ENCODE assay signal across 17 cellular contexts in the genomic region with DNA sequence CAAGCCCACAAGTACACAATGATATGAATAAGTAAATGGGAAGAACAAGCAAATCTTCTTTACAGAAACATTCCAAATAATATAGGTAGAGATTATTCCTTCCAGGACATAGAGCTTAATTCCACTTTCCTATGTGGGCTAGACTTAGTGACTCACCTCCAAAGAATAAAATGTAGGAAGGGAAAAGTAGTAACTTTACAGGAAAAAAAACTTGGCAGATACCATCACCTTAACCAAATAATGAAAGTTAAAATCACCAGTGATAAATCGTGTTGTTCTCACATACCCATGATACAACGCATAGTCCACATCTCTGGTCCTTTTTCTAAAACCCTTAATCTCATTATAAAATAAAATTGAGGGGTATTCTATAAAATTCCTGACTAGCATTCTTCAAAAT.
DNase-seq lines count a peak whose midpoint lies in the region; ATAC-seq, FAIRE-seq and TF ChIP-seq lines count a peak whose summit lies in the region.
"Had no signal": no experiment of that assay in that cellular context is flagged by ENCODE, and none has a peak within 500 bp of the region (broad histone marks: within the 10 kb centered on the region; RNA-seq: fewer than 3 reads in every experiment).

No MANE protein-coding gene starts in this region.

- no peak overlapping the region for H3K4me3 Mint-ChIP-seq in glutamatergic neuron (ENCODE audit: unreplicated experiment)
- H3K4me3 Mint-ChIP-seq: CD14-positive monocyte; CD4-positive, alpha-beta memory T cell; HFFc6 had no signal

- H3K4me3 ChIP-seq in astrocyte of the spinal cord (ENCODE audit: low read depth, low read length): no peak overlapping the region
- H3K4me3 ChIP-seq: BLaER1 had no signal

- ATAC-seq in SK-N-SH treated with all-trans-retinoic acid at 6 μM for 48 hours: peak; percentile 32; the same call in 2 of the 3 replicates
- ATAC-seq: HCT116 had no signal

- H3K36me3 Mint-ChIP-seq in glutamatergic neuron (ENCODE audit: unreplicated experiment): no peaks in the 10 kb centered on the region
- H3K36me3 Mint-ChIP-seq: CD14-positive monocyte; CD4-positive, alpha-beta memory T cell had no signal

- FAIRE-seq in D721Med (lab: Jason Lieb, UNC): peak; percentile 44
- no peak for FAIRE-seq in GM12891 (lab: Jason Lieb, UNC)
- FAIRE-seq: G401.6 had no signal

- peaks cover 1% of the 10 kb centered on the region for H3K9me3 Mint-ChIP-seq in glutamatergic neuron (ENCODE audit: unreplicated experiment)

- peaks cover 3% of the 10 kb centered on the region for H3K27me3 Mint-ChIP-seq in glutamatergic neuron (ENCODE audit: unreplicated experiment)
- H3K27me3 Mint-ChIP-seq: CD4-positive, alpha-beta memory T cell had no signal

- TF ChIP-seq CTCF in D721Med (IDR thresholded peaks at IDR 0.05; ENCODE audit: insufficient read depth, missing control alignments): no peak
- TF ChIP-seq CTCF in astrocyte of the spinal cord (IDR thresholded peaks at IDR 0.05; ENCODE audit: low read depth, low read length): no peak
- no peak for TF ChIP-seq CTCF in glutamatergic neuron (IDR thresholded peaks at IDR 0.05; ENCODE audit: partially characterized antibody, unreplicated experiment)

- peaks cover 4% of the 10 kb centered on the region for H3K4me1 Mint-ChIP-seq in glutamatergic neuron (ENCODE audit: low read depth, unreplicated experiment)
- H3K4me1 Mint-ChIP-seq: CD14-positive monocyte; CD4-positive, alpha-beta memory T cell had no signal

- no peak overlapping the region for H3K27ac Mint-ChIP-seq in glutamatergic neuron (ENCODE audit: unreplicated experiment)
- H3K27ac Mint-ChIP-seq: CD14-positive monocyte; CD4-positive, alpha-beta memory T cell; HFFc6 had no signal

- in situ Hi-C loops in astrocyte of the spinal cord (cut with HindIII; ENCODE audit: low sequenced_read_pairs): no loop called here

- no peak for DNase-seq in D721Med (ENCODE audit: insufficient read length, low spot score)
- DNase-seq in HT1080 (ENCODE audit: low read depth): peak; percentile 52
- peak; percentile 32 for DNase-seq in astrocyte of the spinal cord (ENCODE audit: low read depth, low spot score)
- DNase-seq in dedifferentiated amniotic fluid mesenchymal stem cell (ENCODE audit: extremely low spot score): no peak
- DNase-seq in glutamatergic neuron: no peak
- DNase-seq in GM12891 (ENCODE audit: insufficient read length, low spot score): no peak
- DNase-seq: 8988T; CD4-positive, alpha-beta memory T cell; DMS79 treated with DMSO at 0.1 percent for 48 hours; GOT3; H7; HFFc6 had no signal

- no peak for TF ChIP-seq POLR2A in GM12891 (IDR thresholded peaks at IDR 0.05; ENCODE audit: low read depth, low read length)

TF ChIP-seq in SK-N-SH treated with all-trans-retinoic acid at 6 μM for 48 hours, 23 proteins besides CTCF, POLR2A, EP300 and RAD21:
- TF ChIP-seq, protein P1, sequence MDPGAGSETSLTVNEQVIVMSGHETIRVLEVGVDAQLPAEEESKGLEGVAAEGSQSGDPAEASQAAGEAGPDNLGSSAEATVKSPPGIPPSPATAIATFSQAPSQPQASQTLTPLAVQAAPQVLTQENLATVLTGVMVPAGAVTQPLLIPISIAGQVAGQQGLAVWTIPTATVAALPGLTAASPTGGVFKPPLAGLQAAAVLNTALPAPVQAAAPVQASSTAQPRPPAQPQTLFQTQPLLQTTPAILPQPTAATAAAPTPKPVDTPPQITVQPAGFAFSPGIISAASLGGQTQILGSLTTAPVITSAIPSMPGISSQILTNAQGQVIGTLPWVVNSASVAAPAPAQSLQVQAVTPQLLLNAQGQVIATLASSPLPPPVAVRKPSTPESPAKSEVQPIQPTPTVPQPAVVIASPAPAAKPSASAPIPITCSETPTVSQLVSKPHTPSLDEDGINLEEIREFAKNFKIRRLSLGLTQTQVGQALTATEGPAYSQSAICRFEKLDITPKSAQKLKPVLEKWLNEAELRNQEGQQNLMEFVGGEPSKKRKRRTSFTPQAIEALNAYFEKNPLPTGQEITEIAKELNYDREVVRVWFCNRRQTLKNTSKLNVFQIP (CRISPR knock-in tag; IDR thresholded peaks at IDR 0.05; ENCODE audit: borderline replicate concordance, low read depth): peak; percentile 54; the same call in 1 of the 2 replicates
- TF ChIP-seq, protein P2, sequence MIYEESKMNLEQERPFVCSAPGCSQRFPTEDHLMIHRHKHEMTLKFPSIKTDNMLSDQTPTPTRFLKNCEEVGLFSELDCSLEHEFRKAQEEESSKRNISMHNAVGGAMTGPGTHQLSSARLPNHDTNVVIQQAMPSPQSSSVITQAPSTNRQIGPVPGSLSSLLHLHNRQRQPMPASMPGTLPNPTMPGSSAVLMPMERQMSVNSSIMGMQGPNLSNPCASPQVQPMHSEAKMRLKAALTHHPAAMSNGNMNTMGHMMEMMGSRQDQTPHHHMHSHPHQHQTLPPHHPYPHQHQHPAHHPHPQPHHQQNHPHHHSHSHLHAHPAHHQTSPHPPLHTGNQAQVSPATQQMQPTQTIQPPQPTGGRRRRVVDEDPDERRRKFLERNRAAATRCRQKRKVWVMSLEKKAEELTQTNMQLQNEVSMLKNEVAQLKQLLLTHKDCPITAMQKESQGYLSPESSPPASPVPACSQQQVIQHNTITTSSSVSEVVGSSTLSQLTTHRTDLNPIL (CRISPR knock-in tag; IDR thresholded peaks at IDR 0.05; ENCODE audit: low read depth): no peak
TF ChIP-seq in SK-N-SH treated with all-trans-retinoic acid at 6 μM for 48 hours: peak in this region for 1.

TF ChIP-seq in GM12891, 5 proteins besides CTCF, POLR2A, EP300 and RAD21:
- TF ChIP-seq PAX5 (IDR thresholded peaks at IDR 0.05; ENCODE audit: insufficient read depth, low read length, severe bottlenecking): no peak
- no peak for TF ChIP-seq POU2F2 (IDR thresholded peaks at IDR 0.05; ENCODE audit: low read depth, low read length)
- TF ChIP-seq POLR2AphosphoS5 (IDR thresholded peaks at IDR 0.05; ENCODE audit: low read depth, low read length): no peak
- no peak for TF ChIP-seq SPI1 (IDR thresholded peaks at IDR 0.05; ENCODE audit: low read depth, low read length)
- TF ChIP-seq TAF1 (IDR thresholded peaks at IDR 0.05; ENCODE audit: low read depth, low read length): no peak

Comparison
In these comparisons a context has a peak if more than half of its experiments do, and no peak if none do; other contexts are left out.
1. DNase-seq: peak in HT1080 (single experiment) and astrocyte of the spinal cord (single experiment); none in D721Med (single experiment), dedifferentiated amniotic fluid mesenchymal stem cell (single experiment), glutamatergic neuron (single experiment) and GM12891 (single experiment).